In genomic region chr2:28868611-28869010, GRCh38 we compare ENCODE assay signal across 1 cellular context.
TF ChIP-seq lines count a peak whose summit lies in the region.

No MANE protein-coding gene starts in this region.

TF ChIP-seq in endothelial cell of umbilical vein, 7 proteins besides CTCF, POLR2A, EP300 and RAD21 (continued from another document):
- no peak for TF ChIP-seq MYC (IDR thresholded peaks at IDR 0.05; ENCODE audit: low read depth, low read length)
TF ChIP-seq in endothelial cell of umbilical vein: peak in this region for 0.
